In genomic region chr4:40309250-40309774, GRCh38 we compare ENCODE assay signal across 8 cellular contexts. TPM values are rescaled to one million over a fixed set of nuclear protein-coding genes. Genes with fewer than 3 reads are reported as not detected.
DNase-seq lines count a peak whose midpoint lies in the region; ATAC-seq lines count a peak whose summit lies in the region.

No MANE protein-coding gene starts in this region.

- peak; percentile 89 to 93 for DNase-seq in activated CD4-positive, alpha-beta T cell treated with anti-CD3 and anti-CD28 coated beads for 4 hours
- DNase-seq in mesendoderm (peak; percentile 96), COLO668 (lab: John Stamatoyannopoulos, UW; ENCODE audit: unreplicated experiment) (no peak), SIG-M5 treated with dmso at 0.1 percent for 504 hours (lab: John Stamatoyannopoulos, UW; ENCODE audit: unreplicated experiment) (no peak)
- DNase-seq in stimulated activated CD8-positive, alpha-beta memory T cell treated with anti-CD3 and anti-CD28 coated beads, Interleukin-4, amount 100 ng/mL, for 1 hour (ENCODE audit: low read depth in 2 of 2, low spot score in 1 of 2): peak; percentile 78 to 90

- H3K4ac ChIP-seq in mesendoderm (ENCODE audit: low read depth, low read length): no peak overlapping the region

- peak overlapping the region; percentile 38 for H2BK5ac ChIP-seq in mesendoderm (ENCODE audit: low read length)

- no peak overlapping the region for H3K4me2 ChIP-seq in mesendoderm (ENCODE audit: low read length)

- H3K23ac ChIP-seq in mesendoderm (ENCODE audit: low read length): no peak overlapping the region

- H3K36me3 ChIP-seq in duodenal mucosa (ENCODE audit: control insufficient read depth in 1 of 2, insufficient read depth in 2 of 2, low read length in 2 of 2): no peaks in the 10 kb centered on the region
- H3K36me3 ChIP-seq in mesendoderm (ENCODE audit: control insufficient read depth, insufficient read depth, low read length): no peaks in the 10 kb centered on the region

- H3K9ac ChIP-seq in duodenal mucosa (ENCODE audit: low read depth in 1 of 2, low read length in 2 of 2): peak overlapping the region; percentile 2 to 11
- H3K9ac ChIP-seq in mesendoderm (ENCODE audit: low read length): peak overlapping the region; percentile 15

- H3K4me3 ChIP-seq in duodenal mucosa (ENCODE audit: low read depth in 1 of 2, low read length in 2 of 2): peak overlapping the region; percentile 34 to 44
- no peak overlapping the region for H3K4me3 ChIP-seq in mesendoderm (ENCODE audit: low read length)

- H3K79me2 ChIP-seq in mesendoderm (ENCODE audit: control insufficient read depth, insufficient read depth, low read length): no peaks in the 10 kb centered on the region

- no peaks in the 10 kb centered on the region for H3K79me1 ChIP-seq in mesendoderm (ENCODE audit: low read length)

- H3K4me1 ChIP-seq in duodenal mucosa (ENCODE audit: control insufficient read depth in 1 of 2, insufficient read depth in 2 of 2, low read length in 2 of 2) (peaks cover 12 to 21% of the 10 kb centered on the region in 2 donors), mesendoderm (ENCODE audit: control insufficient read depth, low read depth, low read length) (peaks cover 12% of the 10 kb centered on the region)

- no peak overlapping the region for H4K8ac ChIP-seq in mesendoderm (ENCODE audit: low read depth, low read length)

- no CpG with 5 or more reads among the region's 10 CpGs for WGBS in mesendoderm (ENCODE audit: extremely low coverage, insufficient coverage, low lambda C conversion rate)

- no peak overlapping the region for H2AK5ac ChIP-seq in mesendoderm (ENCODE audit: low read length)

- no peak overlapping the region for H2BK120ac ChIP-seq in mesendoderm (ENCODE audit: low read depth, low read length)

- H2BK15ac ChIP-seq in mesendoderm (replicated peaks; ENCODE audit: low read depth): no peak overlapping the region

- peak overlapping the region; percentile 86 for H4K5ac ChIP-seq in mesendoderm (ENCODE audit: low read length)

- H3K9me3 ChIP-seq in duodenal mucosa (ENCODE audit: control insufficient read depth in 1 of 2, low read length in 2 of 2): no peaks in the 10 kb centered on the region

- ATAC-seq in GM18867 (IDR thresholded peaks at IDR 0.05; ENCODE audit: unreplicated experiment) (peak; percentile 32), HG03469 (IDR thresholded peaks at IDR 0.05; ENCODE audit: unreplicated experiment) (peak; percentile 22)

- H3K56ac ChIP-seq in mesendoderm (ENCODE audit: low read length): peak overlapping the region; percentile 18

- no peak overlapping the region for H3K27ac ChIP-seq in duodenal mucosa (ENCODE audit: low read depth, low read length)
- peak overlapping the region; percentile 34 for H3K27ac ChIP-seq in mesendoderm (ENCODE audit: low read depth, low read length)

- no peak overlapping the region for H3K18ac ChIP-seq in mesendoderm (ENCODE audit: low read length)

- H3K27me3 ChIP-seq in duodenal mucosa (ENCODE audit: control insufficient read depth in 1 of 2, insufficient read depth in 2 of 2, low read length in 2 of 2) (no peaks in the 10 kb centered on the region), mesendoderm (ENCODE audit: insufficient read depth, low read length, poor library complexity) (no peaks in the 10 kb centered on the region)

RNA-seq across cellular contexts. Expression of gene CHRNA9, which starts 25.8 kb away (rescaled TPM):
- 1.9 TPM for polyA plus RNA-seq in mesendoderm (2013, experiment 1 of 2)
- 2.0 TPM for polyA plus RNA-seq in mesendoderm (2013, experiment 2 of 2)

Comparison
In these comparisons a context has a peak if more than half of its experiments do, and no peak if none do; other contexts are left out.
1. DNase-seq: peak in activated CD4-positive, alpha-beta T cell treated with anti-CD3 and anti-CD28 coated beads for 4 hours (2 of 2), mesendoderm (single experiment) and stimulated activated CD8-positive, alpha-beta memory T cell treated with anti-CD3 and anti-CD28 coated beads, Interleukin-4, amount 100 ng/mL, for 1 hour (2 of 2); none in COLO668 (single experiment) and SIG-M5 treated with dmso at 0.1 percent for 504 hours (single experiment).